ENCODE assay signal across 18 cellular contexts in the genomic region with DNA sequence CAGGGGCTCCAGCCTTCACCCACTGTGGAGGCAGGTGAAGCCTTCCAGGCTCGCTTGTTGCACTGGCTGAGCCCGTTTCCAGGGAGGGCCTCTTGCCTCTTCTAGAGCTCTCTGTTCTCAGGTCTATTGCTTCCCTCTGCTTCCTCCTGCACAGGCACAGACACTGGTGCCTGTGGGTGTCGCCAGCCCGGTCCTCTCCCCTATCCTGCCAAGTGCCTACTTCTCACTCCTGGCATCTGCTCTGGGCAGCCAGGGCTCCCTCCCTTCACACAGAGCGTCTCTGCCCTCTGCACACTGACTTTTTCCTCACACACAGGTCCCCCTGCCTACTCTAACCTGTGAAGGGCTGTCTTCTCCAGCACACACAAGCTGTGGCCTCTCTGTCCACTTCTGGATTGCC.
DNase-seq lines count a peak whose midpoint lies in the region; ATAC-seq and TF ChIP-seq lines count a peak whose summit lies in the region.
"Had no signal": no experiment of that assay in that cellular context is flagged by ENCODE, and none has a peak within 500 bp of the region (broad histone marks: within the 10 kb centered on the region; RNA-seq: fewer than 3 reads in every experiment).

No MANE protein-coding gene starts in this region.

- no peaks in the 10 kb centered on the region for H3K79me2 ChIP-seq in PC-3 (ENCODE audit: low read length)

- H3K4me3 ChIP-seq in PC-3 (ENCODE audit: low read length), result no peak overlapping the region
- no peak overlapping the region for H3K4me3 ChIP-seq in esophagus squamous epithelium
- H3K4me3 ChIP-seq: SJCRH30 had no signal

- peak overlapping the region; percentile 87 for H3K27ac Mint-ChIP-seq in activated naive CD4-positive, alpha-beta T cell treated with anti-CD3 and anti-CD28 coated beads, Interleukin-2, amount 50 U/mL, for 24 hours
- H3K27ac Mint-ChIP-seq: natural killer cell had no signal

- BruUV-seq in PC-3 (replicated peaks; lab: Mats Ljungman, UMichigan), result no TSS peak

- H3K36me3 Mint-ChIP-seq in activated naive CD4-positive, alpha-beta T cell treated with anti-CD3 and anti-CD28 coated beads, Interleukin-2, amount 50 U/mL, for 24 hours, result no peaks in the 10 kb centered on the region
- H3K36me3 Mint-ChIP-seq: natural killer cell had no signal

- H3K36me3 ChIP-seq in PC-3 (ENCODE audit: low read depth, low read length) (no peaks in the 10 kb centered on the region), esophagus squamous epithelium (no peaks in the 10 kb centered on the region)
- H3K36me3 ChIP-seq: SJCRH30 had no signal

- no peak for DNase-seq in activated naive CD4-positive, alpha-beta T cell (lab: John Stamatoyannopoulos, UW)
- DNase-seq in PC-3 (no peak), SHP77 (lab: John Stamatoyannopoulos, UW) (no peak), NCI-H1436 treated with DMSO at 0.1 percent for 48 hours (lab: John Stamatoyannopoulos, UW) (no peak), esophagus squamous epithelium (lab: John Stamatoyannopoulos, UW) (no peak)
- no peak for DNase-seq in stimulated activated naive CD8-positive, alpha-beta T cell treated with anti-CD3 and anti-CD28 coated beads, Interleukin-15, Interleukin-2, amounts not matched to agents 100 U/mL and 50 U/mL, for 24 hours
- DNase-seq: activated gamma-delta T cell treated with Interleukin-2 at 50 U/mL for 16 hours; caudate nucleus; foreskin fibroblast; KG1; natural killer cell; NCI-H187; SJCRH30; stimulated activated CD4-positive, alpha-beta T cell treated with anti-CD3 and anti-CD28 coated beads, Interleukin-2, amount 100 ng/mL, for 48 hours; stimulated activated CD8-positive, alpha-beta memory T cell treated with anti-CD3 and anti-CD28 coated beads, Interleukin-4, amount 100 ng/mL, for 48 hours; trophoblast cell had no signal

- no peaks in the 10 kb centered on the region for H3F3A ChIP-seq in PC-3 (ENCODE audit: low read length, unreplicated experiment)

- TF ChIP-seq CTCF in PC-3 (conservative IDR thresholded peaks at IDR 0.05; ENCODE audit: low read depth, low read length), result no peak
- TF ChIP-seq CTCF in esophagus squamous epithelium (IDR thresholded peaks at IDR 0.05), result no peak

- no peaks in the 10 kb centered on the region for H3K9me3 Mint-ChIP-seq in activated naive CD4-positive, alpha-beta T cell treated with anti-CD3 and anti-CD28 coated beads, Interleukin-2, amount 50 U/mL, for 24 hours
- H3K9me3 Mint-ChIP-seq: natural killer cell had no signal

- H3K4me1 ChIP-seq in PC-3 (ENCODE audit: insufficient read depth, low read length), result no peaks in the 10 kb centered on the region
- H3K4me1 ChIP-seq in esophagus squamous epithelium, result peaks cover 0 to 12% (median 0%) of the 10 kb centered on the region in 3 donors
- H3K4me1 ChIP-seq: SJCRH30 had no signal

- H3K27me3 Mint-ChIP-seq in activated naive CD4-positive, alpha-beta T cell treated with anti-CD3 and anti-CD28 coated beads, Interleukin-2, amount 50 U/mL, for 24 hours, result no peaks in the 10 kb centered on the region

- WGBS in esophagus squamous epithelium, 2 donors, result 36% methylated on average over 5 of the region's 5 CpGs

- H3K9me2 ChIP-seq in PC-3 (replicated peaks; ENCODE audit: low read length), result no peaks in the 10 kb centered on the region

- intact Hi-C loops in PC-3 (cut with micrococcal nuclease) (no loop called here), esophagus squamous epithelium (cut with DNase I) (no loop called here)

- no peak for TF ChIP-seq POLR2A in esophagus squamous epithelium (IDR thresholded peaks at IDR 0.05)

- H3K4me2 ChIP-seq in PC-3 (ENCODE audit: low read length), result peak overlapping the region; percentile 26; the same call in 1 of the 2 replicates

- CTCF ChIA-PET in PC-3 (lab: Charles Lee), result no interaction called here

- POLR2A ChIA-PET in PC-3 (lab: Charles Lee; ENCODE audit: unreplicated experiment), result no interaction called here

- H3K27me3 ChIP-seq in PC-3 (ENCODE audit: low read length) (no peaks in the 10 kb centered on the region), esophagus squamous epithelium (no peaks in the 10 kb centered on the region)

- no peak overlapping the region for H3K9ac ChIP-seq in PC-3 (ENCODE audit: low read length)

- H4K20me1 ChIP-seq in PC-3 (ENCODE audit: low read length), result no peaks in the 10 kb centered on the region

- H3K4me3 Mint-ChIP-seq in activated naive CD4-positive, alpha-beta T cell treated with anti-CD3 and anti-CD28 coated beads, Interleukin-2, amount 50 U/mL, for 24 hours, result peak overlapping the region; percentile 74
- H3K4me3 Mint-ChIP-seq: natural killer cell had no signal

- H3K9me3 ChIP-seq in PC-3 (ENCODE audit: low read length), result no peaks in the 10 kb centered on the region
- H3K9me3 ChIP-seq in esophagus squamous epithelium, result no peaks in the 10 kb centered on the region
- H3K9me3 ChIP-seq: SJCRH30 had no signal

- ATAC-seq in PC-3, result peak; percentile 31
- peak; percentile 31 for ATAC-seq in esophagus mucosa
- peak; percentile 19 for ATAC-seq in stimulated activated naive CD8-positive, alpha-beta T cell treated with anti-CD3 and anti-CD28 coated beads, Interleukin-15, Interleukin-2, amounts not matched to agents 100 U/mL and 50 U/mL, for 24 hours
- ATAC-seq: natural killer cell had no signal

- peak overlapping the region; percentile 38; the same call in 1 of the 2 replicates for H2AFZ ChIP-seq in PC-3 (ENCODE audit: low read length)

- H3K27ac ChIP-seq in PC-3 (ENCODE audit: low read length) (no peak overlapping the region), esophagus squamous epithelium (no peak overlapping the region)
- H3K27ac ChIP-seq: SJCRH30 had no signal

- peaks cover 30% of the 10 kb centered on the region for H3K4me1 Mint-ChIP-seq in activated naive CD4-positive, alpha-beta T cell treated with anti-CD3 and anti-CD28 coated beads, Interleukin-2, amount 50 U/mL, for 24 hours
- H3K4me1 Mint-ChIP-seq: natural killer cell had no signal
